In genomic region chr13:46617885-46618284, GRCh38 we compare ENCODE assay signal across 16 cellular contexts.
DNase-seq lines count a peak whose midpoint lies in the region; ATAC-seq and TF ChIP-seq lines count a peak whose summit lies in the region.
"Had no signal": no experiment of that assay in that cellular context is flagged by ENCODE, and none has a peak within 500 bp of the region (broad histone marks: within the 10 kb centered on the region; RNA-seq: fewer than 3 reads in every experiment).

No MANE protein-coding gene starts in this region.

- no peak overlapping the region; the same call in 1 of the 2 replicates for H2AK5ac ChIP-seq in IMR-90 (ENCODE audit: low read depth, low read length)

- H3K56ac ChIP-seq in IMR-90 (ENCODE audit: extremely low read depth, insufficient read depth, low read length): no peak overlapping the region

- H2BK5ac ChIP-seq in IMR-90 (ENCODE audit: low read depth, low read length, poor library complexity, severe bottlenecking): no peak overlapping the region

- H3K4me3 ChIP-seq in BLaER1 (no peak overlapping the region), IMR-90 (ENCODE audit: insufficient read depth, low read depth, low read length) (no peak overlapping the region), gastroesophageal sphincter (no peak overlapping the region), stomach (no peak overlapping the region)

- DNase-seq in IMR-90 (no peak), stomach (no peak), ecto neural progenitor cell (ENCODE audit: low spot score) (no peak)
- no peak for DNase-seq in naive thymus-derived CD8-positive, alpha-beta T cell
- DNase-seq: Calu3; CD4-positive, CD25-positive, alpha-beta regulatory T cell; DND-41; GF-D8; H9; Kasumi-1; NCI-H187 treated with DMSO at 0.1 percent for 48 hours; NCI-H446 had no signal

- TF ChIP-seq RAD21 in IMR-90 (IDR thresholded peaks at IDR 0.05; ENCODE audit: low read length): no peak

- H4K8ac ChIP-seq in IMR-90 (ENCODE audit: low read depth in 2 of 2, low read length in 2 of 2): no peak overlapping the region

- no TSS peak for BruUV-seq in IMR-90 (replicated peaks; lab: Mats Ljungman, UMichigan)

- CTCF ChIA-PET in IMR-90 (lab: Yijun Ruan, JAX): interaction anchor here (1.0 kb wide), 1 partner anchor 13 kb away, joined by 3 read pairs; no protein-coding TSS in a partner anchor

- H3K23ac ChIP-seq in IMR-90 (ENCODE audit: low read depth, low read length): peak overlapping the region; percentile 31; the same call in 1 of the 2 replicates

- POLR2A ChIA-PET in IMR-90 (lab: Charles Lee; ENCODE audit: unreplicated experiment): interaction anchor here (0.7 kb wide), 1 partner anchor 570 kb away, joined by 3 read pairs; no protein-coding TSS in a partner anchor
- POLR2A ChIA-PET in naive thymus-derived CD8-positive, alpha-beta T cell (lab: Charles Lee): no interaction called here

- dilution Hi-C loops in IMR-90 (cut with HindIII; ENCODE audit: low sequenced_read_pairs, unreplicated experiment): no loop called here

- H3K27ac Mint-ChIP-seq in naive thymus-derived CD8-positive, alpha-beta T cell: peak overlapping the region in 4 of 10 donors; percentile 11 to 36 (median 24)
- H3K27ac Mint-ChIP-seq: H9 had no signal

- H3K9me1 ChIP-seq in IMR-90 (ENCODE audit: insufficient read depth, low read length): peaks cover 27% of the 10 kb centered on the region

- no peaks in the 10 kb centered on the region for H3K9me3 Mint-ChIP-seq in naive thymus-derived CD8-positive, alpha-beta T cell
- H3K9me3 Mint-ChIP-seq: CD4-positive, CD25-positive, alpha-beta regulatory T cell; H9 had no signal

- intact Hi-C loops in IMR-90 (cut with micrococcal nuclease): loop anchor here (1.0 to 5.0 kb wide), 4 partner anchors 49 to 126 kb away; no protein-coding TSS in a partner anchor
- intact Hi-C loops in stomach (cut with DNase I; ENCODE audit: low total_unique reads): no loop called here

- no CpG with 5 or more reads among the region's 5 CpGs for WGBS in IMR-90 (ENCODE audit: extremely low coverage in 2 of 2, insufficient read length in 1 of 2), 2 experiments
- WGBS in gastroesophageal sphincter (ENCODE audit: low coverage in 1 of 2), 2 donors: 95 to 100% methylated on average over 1 to 3 of the region's 5 CpGs
- 88 to 97% (median 96%) methylated on average over 5 of the region's 5 CpGs for WGBS in stomach, 5 donors

- H3K36me3 Mint-ChIP-seq in naive thymus-derived CD8-positive, alpha-beta T cell: peaks cover 0 to 1% (median 0%) of the 10 kb centered on the region in 3 donors
- H3K36me3 Mint-ChIP-seq: CD4-positive, CD25-positive, alpha-beta regulatory T cell had no signal

- H2BK15ac ChIP-seq in IMR-90 (ENCODE audit: low read depth, low read length): no peak overlapping the region

- no peak overlapping the region for H4K91ac ChIP-seq in IMR-90 (ENCODE audit: insufficient read depth, low read depth, low read length)

- TF ChIP-seq CTCF in IMR-90 (conservative IDR thresholded peaks at IDR 0.05; ENCODE audit: low read depth, low read length) (no peak), gastroesophageal sphincter (IDR thresholded peaks at IDR 0.05) (no peak), stomach (IDR thresholded peaks at IDR 0.05) (no peak)

- no peak overlapping the region for H4K5ac ChIP-seq in IMR-90 (ENCODE audit: low read depth, low read length)

- H3K27me3 ChIP-seq in BLaER1: no peaks in the 10 kb centered on the region
- H3K27me3 ChIP-seq in IMR-90 (ENCODE audit: control insufficient read depth, insufficient read depth, low read length): no peaks in the 10 kb centered on the region
- H3K27me3 ChIP-seq in gastroesophageal sphincter: no peaks in the 10 kb centered on the region
- no peaks in the 10 kb centered on the region for H3K27me3 ChIP-seq in stomach

- H3K27me3 Mint-ChIP-seq in naive thymus-derived CD8-positive, alpha-beta T cell: no peaks in the 10 kb centered on the region
- H3K27me3 Mint-ChIP-seq: CD4-positive, CD25-positive, alpha-beta regulatory T cell had no signal

- peaks cover 11% of the 10 kb centered on the region; the same call in 1 of the 2 replicates for H3K36me3 ChIP-seq in BLaER1
- no peaks in the 10 kb centered on the region for H3K36me3 ChIP-seq in IMR-90 (ENCODE audit: control insufficient read depth, insufficient read depth, low read length)
- H3K36me3 ChIP-seq in gastroesophageal sphincter: no peaks in the 10 kb centered on the region
- H3K36me3 ChIP-seq in stomach: no peaks in the 10 kb centered on the region

- H3K9me3 ChIP-seq in BLaER1 (no peaks in the 10 kb centered on the region), IMR-90 (ENCODE audit: control insufficient read depth, insufficient read depth, low read length) (no peaks in the 10 kb centered on the region), gastroesophageal sphincter (no peaks in the 10 kb centered on the region), stomach (no peaks in the 10 kb centered on the region)

- H3K14ac ChIP-seq in IMR-90 (replicated peaks; ENCODE audit: low read depth, low read length): 0 out of 2 replicates have a peak overlapping the region, but pooled peaks have one; percentile 13

- peaks cover 23 to 71% of the 10 kb centered on the region in 2 experiments for H3K79me1 ChIP-seq in IMR-90 (ENCODE audit: low read depth in 1 of 2, low read length in 2 of 2)

- TF ChIP-seq POLR2A in IMR-90 (IDR thresholded peaks at IDR 0.05; ENCODE audit: low read depth, low read length) (no peak), gastroesophageal sphincter (IDR thresholded peaks at IDR 0.05) (no peak), stomach (IDR thresholded peaks at IDR 0.05) (no peak)

- no peak overlapping the region for H3K18ac ChIP-seq in IMR-90 (ENCODE audit: low read depth, low read length)

- H3K27ac ChIP-seq in BLaER1 (no peak overlapping the region), IMR-90 (ENCODE audit: insufficient read depth, low read length) (no peak overlapping the region), gastroesophageal sphincter (peak overlapping the region; percentile 75 to 85 (median 81)), stomach (peak overlapping the region in 4 of 5 donors; percentile 79 to 86 (median 84))

- ATAC-seq in IMR-90 (ENCODE audit: low read depth) (no peak), gastroesophageal sphincter (no peak), GM21360 (IDR thresholded peaks at IDR 0.05; ENCODE audit: unreplicated experiment) (no peak), HG03108 (IDR thresholded peaks at IDR 0.05; ENCODE audit: unreplicated experiment) (no peak)
- no peak for ATAC-seq in naive thymus-derived CD8-positive, alpha-beta T cell

- no peak overlapping the region for H2AK9ac ChIP-seq in IMR-90 (replicated peaks; ENCODE audit: low read depth, low read length, poor library complexity)

- H3K4me2 ChIP-seq in BLaER1: peak overlapping the region; percentile 45
- no peak overlapping the region for H3K4me2 ChIP-seq in IMR-90 (ENCODE audit: low read depth, low read length)

- TF ChIP-seq EP300 in gastroesophageal sphincter (IDR thresholded peaks at IDR 0.05): no peak
- no peak for TF ChIP-seq EP300 in stomach (IDR thresholded peaks at IDR 0.05)

- H2BK120ac ChIP-seq in IMR-90 (ENCODE audit: low read depth, low read length): no peak overlapping the region

- no peak overlapping the region for H3K4ac ChIP-seq in IMR-90 (ENCODE audit: low read depth, low read length)

- in situ Hi-C loops in IMR-90 (cut with MboI; ENCODE audit: low sequenced_read_pairs): no loop called here

- no peak overlapping the region for H2AFZ ChIP-seq in IMR-90 (replicated peaks; ENCODE audit: low read length, poor library complexity)

- H3K9ac ChIP-seq in BLaER1 (no peak overlapping the region), IMR-90 (ENCODE audit: low read depth, low read length) (no peak overlapping the region)

- peaks cover 50% of the 10 kb centered on the region for H4K20me1 ChIP-seq in BLaER1
- H4K20me1 ChIP-seq in IMR-90 (ENCODE audit: insufficient read depth, low read length): peaks cover 38% of the 10 kb centered on the region

- no peak overlapping the region for H3K4me3 Mint-ChIP-seq in naive thymus-derived CD8-positive, alpha-beta T cell
- H3K4me3 Mint-ChIP-seq: CD4-positive, CD25-positive, alpha-beta regulatory T cell; H9 had no signal

- H2BK20ac ChIP-seq in IMR-90 (ENCODE audit: low read depth, low read length): no peak overlapping the region; the same call in 1 of the 2 replicates

- peaks cover 19 to 74% (median 68%) of the 10 kb centered on the region in 4 donors for H3K4me1 Mint-ChIP-seq in naive thymus-derived CD8-positive, alpha-beta T cell

- H3K4me1 ChIP-seq in BLaER1 (peaks cover 73% of the 10 kb centered on the region), IMR-90 (ENCODE audit: control insufficient read depth, insufficient read depth, low read length) (peaks cover 26% of the 10 kb centered on the region), gastroesophageal sphincter (peaks cover 34 to 99% (median 38%) of the 10 kb centered on the region in 3 donors), stomach (peaks cover 60 to 99% (median 78%) of the 10 kb centered on the region in 4 donors)

TF ChIP-seq in IMR-90, 13 proteins besides CTCF, POLR2A, EP300 and RAD21:
- no peak for TF ChIP-seq FOS (IDR thresholded peaks at IDR 0.05; ENCODE audit: low read depth, low read length)
- no peak for TF ChIP-seq USF2 (IDR thresholded peaks at IDR 0.05; ENCODE audit: low read depth, low read length)
- TF ChIP-seq CEBPB (IDR thresholded peaks at IDR 0.05; ENCODE audit: low read depth, low read length): no peak
- TF ChIP-seq RFX5 (IDR thresholded peaks at IDR 0.05; ENCODE audit: low read depth, low read length): no peak
- no peak for TF ChIP-seq MXI1 (IDR thresholded peaks at IDR 0.05; ENCODE audit: borderline replicate concordance, low read depth, low read length)
- TF ChIP-seq RCOR1 (IDR thresholded peaks at IDR 0.05; ENCODE audit: insufficient replicate concordance, low read length): no peak
- no peak for TF ChIP-seq NFE2L2 (IDR thresholded peaks at IDR 0.05; ENCODE audit: low read depth, low read length)

Comparison
In these comparisons a context has a peak if more than half of its experiments do, and no peak if none do; other contexts are left out.
1. H3K27ac ChIP-seq: peak in gastroesophageal sphincter (4 of 4) and stomach (4 of 5); none in BLaER1 (single experiment) and IMR-90 (single experiment).